Comparison of ENCODE assay signal across 12 cellular contexts in genomic region chr7:141674201-141674671, GRCh38. TPM values are rescaled to one million over a fixed set of nuclear protein-coding genes. Genes with fewer than 3 reads are reported as not detected.
DNase-seq lines count a peak whose midpoint lies in the region; ATAC-seq, FAIRE-seq and TF ChIP-seq lines count a peak whose summit lies in the region.
"Had no signal": no experiment of that assay in that cellular context is flagged by ENCODE, and none has a peak within 500 bp of the region (broad histone marks: within the 10 kb centered on the region; RNA-seq: fewer than 3 reads in every experiment).

No MANE protein-coding gene starts in this region.

- peak overlapping the region; percentile 22 for H3K4me2 ChIP-seq in keratinocyte (ENCODE audit: control insufficient read depth, extremely low read depth, insufficient read depth, low read depth, low read length)

- peaks cover 5% of the 10 kb centered on the region for H3K4me1 Mint-ChIP-seq in central memory CD8-positive, alpha-beta T cell

- no peaks in the 10 kb centered on the region for H3K9me1 ChIP-seq in keratinocyte (ENCODE audit: control insufficient read depth, extremely low read depth, insufficient read depth, low read length)

- dilution Hi-C loops in keratinocyte (cut with MboI; ENCODE audit: extremely low pct_ligation_motif_present, low sequenced_read_pairs) = no loop called here

- H3K9me3 ChIP-seq in keratinocyte (ENCODE audit: control insufficient read depth, low read depth, low read length) = no peaks in the 10 kb centered on the region

- no peaks in the 10 kb centered on the region for H3K27me3 ChIP-seq in keratinocyte (ENCODE audit: control insufficient read depth, extremely low read depth, insufficient read depth, low read length)

- no peaks in the 10 kb centered on the region for H3K27me3 Mint-ChIP-seq in central memory CD8-positive, alpha-beta T cell
- H3K27me3 Mint-ChIP-seq: IgD-negative memory B cell had no signal

- FAIRE-seq in RCC 7860 (lab: Jason Lieb, UNC) (peak; percentile 17), keratinocyte (lab: Jason Lieb, UNC) (peak; percentile 64)

- H2AFZ ChIP-seq in keratinocyte (ENCODE audit: control insufficient read depth, low read length) = peak overlapping the region; percentile 75

- no peaks in the 10 kb centered on the region for H3K36me3 ChIP-seq in keratinocyte (ENCODE audit: control insufficient read depth in 2 of 2, extremely low read depth in 1 of 2, insufficient read depth in 2 of 2, low read length in 2 of 2)

- peaks cover 12% of the 10 kb centered on the region for H3K36me3 Mint-ChIP-seq in central memory CD8-positive, alpha-beta T cell (ENCODE audit: insufficient read depth)

- H3K4me1 ChIP-seq in keratinocyte (ENCODE audit: control insufficient read depth, extremely low read depth, insufficient read depth, low read length) = peaks cover 12% of the 10 kb centered on the region

- no peak overlapping the region for H3K9ac ChIP-seq in keratinocyte (ENCODE audit: control insufficient read depth, extremely low read depth, insufficient read depth, low read length)

- ATAC-seq in central memory CD8-positive, alpha-beta T cell (replicated peaks; ENCODE audit: extremely low read depth, poor library complexity, severe bottlenecking) = no peak
- no peak for ATAC-seq in GM18861 (IDR thresholded peaks at IDR 0.05; ENCODE audit: unreplicated experiment)

- H4K20me1 ChIP-seq in keratinocyte (ENCODE audit: control insufficient read depth, extremely low read depth, insufficient read depth, low read length) = no peaks in the 10 kb centered on the region

- no peak overlapping the region for H3K4me3 ChIP-seq in keratinocyte (ENCODE audit: control insufficient read depth in 2 of 3, extremely low read depth in 1 of 3, insufficient read depth in 2 of 3, low read depth in 1 of 3, low read length in 3 of 3)
- no peak overlapping the region for H3K4me3 ChIP-seq in skin epidermis

- no peak for TF ChIP-seq CTCF in keratinocyte (optimal IDR thresholded peaks at IDR 0.05 in 1 of 3, IDR thresholded peaks at IDR 0.05 in 1 of 3, conservative IDR thresholded peaks at IDR 0.05 in 1 of 3; ENCODE audit: extremely low read depth in 1 of 3, insufficient read depth in 2 of 3, low read length in 3 of 3)

- no peaks in the 10 kb centered on the region for H3K9me3 Mint-ChIP-seq in central memory CD8-positive, alpha-beta T cell
- H3K9me3 Mint-ChIP-seq: IgD-negative memory B cell had no signal

- peak overlapping the region; percentile 10 for H3K27ac Mint-ChIP-seq in central memory CD8-positive, alpha-beta T cell (ENCODE audit: low read depth)

- DNase-seq in RCC 7860 (ENCODE audit: low spot score) (peak; percentile 77), keratinocyte (ENCODE audit: low read depth, low spot score) (no peak), NCI-H1694 treated with DMSO at 0.1 percent for 48 hours (lab: John Stamatoyannopoulos, UW) (no peak)
- no peak for DNase-seq in central memory CD8-positive, alpha-beta T cell (ENCODE audit: low spot score in 2 of 2)
- no peak for DNase-seq in stimulated activated CD4-positive, alpha-beta T cell treated with anti-CD3 and anti-CD28 coated beads, Interleukin-15, amount 100 ng/mL, for 24 hours
- DNase-seq in activated CD4-positive, alpha-beta T cell treated with anti-CD3 and anti-CD28 coated beads, Interleukin-2, amount 50 U/mL, for 48 hours = no peak
- DNase-seq: activated CD8-positive, alpha-beta memory T cell treated with anti-CD3 and anti-CD28 coated beads, Interleukin-2, amount 50 U/mL, for 4 hours; NCI-H226; SW 1271 had no signal

- H3K27ac ChIP-seq in keratinocyte (ENCODE audit: control insufficient read depth, insufficient read depth, low read length) = peak overlapping the region; percentile 67
- H3K27ac ChIP-seq in skin epidermis = peak overlapping the region in 15 of 21 experiments; percentile 14 to 75 (median 56)

- H3K4me3 Mint-ChIP-seq in central memory CD8-positive, alpha-beta T cell = no peak overlapping the region
- H3K4me3 Mint-ChIP-seq: IgD-negative memory B cell had no signal

- H3K79me2 ChIP-seq in keratinocyte (ENCODE audit: control insufficient read depth, insufficient read depth, low read length) = no peaks in the 10 kb centered on the region

RNA-seq across cellular contexts. Expression of gene DENND11, which starts 27.7 kb away (rescaled TPM):
- 3.3 to 5.4 TPM (median 4.7 TPM) in 3 replicates for polyA plus RNA-seq in keratinocyte
- 2.4 TPM for polyA plus RNA-seq in keratinocyte (2011; ENCODE audit: low read depth)
- polyA plus RNA-seq in keratinocyte (2011; cell fraction: cytosol; rRNA removed) = 2.1 and 2.8 TPM in 2 replicates
- polyA plus RNA-seq in keratinocyte (2011; cell fraction: nucleus; rRNA removed) = 11.5 and 13.4 TPM in 2 replicates
- 3.4 and 3.9 TPM in 2 replicates for polyA plus RNA-seq in keratinocyte (2012; ENCODE audit: low replicate concordance)
- polyA minus RNA-seq in keratinocyte = 4.5 to 8.9 TPM (median 6.1 TPM) in 3 replicates
- polyA minus RNA-seq in keratinocyte (2011; cell fraction: cytosol; rRNA and poly(A)+ RNA removed) = 2.7 TPM
- polyA minus RNA-seq in keratinocyte (2011; cell fraction: nucleus; rRNA and poly(A)+ RNA removed) = 6.1 and 9.4 TPM in 2 replicates

RNA-seq across cellular contexts. Expression of gene WEE2, which starts 33.9 kb away (rescaled TPM):
- polyA plus RNA-seq in keratinocyte = not detected in 3 replicates
- polyA plus RNA-seq in keratinocyte (2011; ENCODE audit: low read depth) = 0.09 TPM
- polyA plus RNA-seq in keratinocyte (2011; cell fraction: cytosol; rRNA removed) = not detected in 2 replicates
- polyA plus RNA-seq in keratinocyte (2011; cell fraction: nucleus; rRNA removed) = not detected in 2 replicates
- polyA plus RNA-seq in keratinocyte (2012; ENCODE audit: low replicate concordance) = not detected in 2 replicates
- polyA minus RNA-seq in keratinocyte = not detected in 3 replicates
- polyA minus RNA-seq in keratinocyte (2011; cell fraction: cytosol; rRNA and poly(A)+ RNA removed) = not detected
- polyA minus RNA-seq in keratinocyte (2011; cell fraction: nucleus; rRNA and poly(A)+ RNA removed) = not detected in 2 replicates
- polyA plus RNA-seq: IgD-negative memory B cell had no signal
